ENCODE assay signal across 21 cellular contexts in genomic region chr2:45210466-45211195, GRCh38.
DNase-seq lines count a peak whose midpoint lies in the region; ATAC-seq, FAIRE-seq and TF ChIP-seq lines count a peak whose summit lies in the region.
"Had no signal": no experiment of that assay in that cellular context is flagged by ENCODE, and none has a peak within 500 bp of the region (broad histone marks: within the 10 kb centered on the region; RNA-seq: fewer than 3 reads in every experiment).

No MANE protein-coding gene starts in this region.

- RAD21 ChIA-PET in GM12878 (lab: Charles Lee; ENCODE audit: unreplicated experiment), result no interaction called here

- H3K36me3 Mint-ChIP-seq in activated CD4-positive, alpha-beta memory T cell treated with anti-CD3 and anti-CD28 coated beads, Interleukin-2, amount 10 ng/mL, durations not matched to agents 7 days and 5 days (ENCODE audit: low read depth), result no peaks in the 10 kb centered on the region
- H3K36me3 Mint-ChIP-seq: activated naive CD8-positive, alpha-beta T cell; T-cell had no signal

- H3K9me3 ChIP-seq in GM12878 (replicated peaks; ENCODE audit: control insufficient read depth, insufficient read depth, low read length), result no peaks in the 10 kb centered on the region
- no peaks in the 10 kb centered on the region for H3K9me3 ChIP-seq in skeletal muscle satellite cell (replicated peaks; ENCODE audit: low read length)
- no peaks in the 10 kb centered on the region for H3K9me3 ChIP-seq in spleen
- H3K9me3 ChIP-seq in uterus, result no peaks in the 10 kb centered on the region
- H3K9me3 ChIP-seq: mucosa of descending colon, pancreas, stomach had no signal

- TF ChIP-seq POLR2A in NB4 (IDR thresholded peaks at IDR 0.05; ENCODE audit: extremely low read depth, insufficient read length) (no peak), GM12878 (IDR thresholded peaks at IDR 0.05; ENCODE audit: low read depth, low read length) (no peak), spleen (IDR thresholded peaks at IDR 0.05) (no peak), uterus (IDR thresholded peaks at IDR 0.05) (no peak)

- CTCF ChIA-PET in GM12878 (lab: Yijun Ruan, JAX), result no interaction called here
- CTCF ChIA-PET in activated CD4-positive, alpha-beta memory T cell treated with anti-CD3 and anti-CD28 coated beads, Interleukin-2, amount 10 ng/mL, durations not matched to agents 7 days and 5 days (lab: Charles Lee), result no interaction called here

- no peak overlapping the region for H3K27ac ChIP-seq in GM12878 (ENCODE audit: control insufficient read depth, insufficient read depth)
- H3K27ac ChIP-seq in spleen, result no peak overlapping the region
- no peak overlapping the region for H3K27ac ChIP-seq in uterus
- H3K27ac ChIP-seq: pancreas, stomach had no signal

- no peaks in the 10 kb centered on the region for H4K20me1 ChIP-seq in GM12878 (ENCODE audit: control insufficient read depth, insufficient read depth)

- H2AFZ ChIP-seq in GM12878 (ENCODE audit: control insufficient read depth, low read depth, low read length), result no peak overlapping the region

- H3K36me3 ChIP-seq in GM12878 (ENCODE audit: control insufficient read depth in 2 of 2, insufficient read depth in 2 of 2, low read length in 1 of 2), result no peaks in the 10 kb centered on the region
- no peaks in the 10 kb centered on the region for H3K36me3 ChIP-seq in skeletal muscle satellite cell (ENCODE audit: insufficient read depth, low read length)
- H3K36me3 ChIP-seq in spleen, result no peaks in the 10 kb centered on the region
- no peaks in the 10 kb centered on the region for H3K36me3 ChIP-seq in uterus
- H3K36me3 ChIP-seq: pancreas, stomach had no signal

- DNase-seq in NOMO-1 treated with DMSO at 0.1 percent for 48 hours (lab: John Stamatoyannopoulos, UW; ENCODE audit: unreplicated experiment), result peak; percentile 1
- DNase-seq in NOMO-1 treated with dmso at 0.1 percent for 144 hours (lab: John Stamatoyannopoulos, UW; ENCODE audit: unreplicated experiment), result no peak
- DNase-seq in NB4 (ENCODE audit: low read depth), result peak; percentile 42
- DNase-seq in GM12878 (ENCODE audit: low read depth, low spot score), result no peak
- no peak for DNase-seq in spleen
- DNase-seq in activated CD4-positive, alpha-beta memory T cell treated with anti-CD3 and anti-CD28 coated beads, Interleukin-2, amount 10 ng/mL, durations not matched to agents 7 days and 5 days, result no peak
- DNase-seq in uterus, result no peak
- DNase-seq: activated T-cell treated with anti-CD3 and anti-CD28 coated beads for 4 hours; Calu3; central memory CD4-positive, alpha-beta T cell; endodermal cell; mucosa of descending colon; NCI-H1092; NCI-H226; pancreas; stomach; T-cell had no signal

- no TSS peak for BruUV-seq in GM12878 (replicated peaks; lab: Mats Ljungman, UMichigan)

- in situ Hi-C loops in GM12878 (cut with MboI), result no loop called here

- no peak overlapping the region for H3K9ac ChIP-seq in GM12878 (ENCODE audit: control insufficient read depth, insufficient read depth, low read length)
- no peak overlapping the region for H3K9ac ChIP-seq in skeletal muscle satellite cell (ENCODE audit: low read depth, low read length)

- TF ChIP-seq EP300 in GM12878 (IDR thresholded peaks at IDR 0.05; ENCODE audit: borderline replicate concordance in 1 of 2, control insufficient read depth in 1 of 2, low read depth in 2 of 2, low read length in 2 of 2), result no peak

- POLR2A ChIA-PET in GM12878 (lab: Charles Lee), result no interaction called here
- POLR2A ChIA-PET in activated CD4-positive, alpha-beta memory T cell treated with anti-CD3 and anti-CD28 coated beads, Interleukin-2, amount 10 ng/mL, durations not matched to agents 7 days and 5 days (lab: Charles Lee), result no interaction called here

- H3K4me1 Mint-ChIP-seq in activated CD4-positive, alpha-beta memory T cell treated with anti-CD3 and anti-CD28 coated beads, Interleukin-2, amount 10 ng/mL, durations not matched to agents 7 days and 5 days, result no peaks in the 10 kb centered on the region
- H3K4me1 Mint-ChIP-seq: endodermal cell, T-cell had no signal

- H3K4me2 ChIP-seq in GM12878 (ENCODE audit: control insufficient read depth, insufficient read depth), result no peak overlapping the region
- H3K4me2 ChIP-seq in skeletal muscle satellite cell (ENCODE audit: low read length), result peak overlapping the region; percentile 22
- H3K4me2 ChIP-seq: smooth muscle cell had no signal

- H3K4me3 ChIP-seq in NB4 (ENCODE audit: low read depth, low read length) (no peak overlapping the region), GM12878 (no peak overlapping the region), skeletal muscle satellite cell (ENCODE audit: low read length) (no peak overlapping the region), spleen (no peak overlapping the region), uterus (no peak overlapping the region)
- H3K4me3 ChIP-seq: mucosa of descending colon, pancreas, smooth muscle cell, stomach had no signal

- 59% methylated on average over 8 of the region's 8 CpGs for WGBS in GM12878 (ENCODE audit: insufficient coverage, insufficient replicate concordance, low lambda C conversion rate, missing lambda C conversion rate)
- WGBS in spleen, 5 donors, result 84 to 94% (median 90%) methylated on average over 7 to 8 of the region's 8 CpGs

- H3K9me3 Mint-ChIP-seq in activated CD4-positive, alpha-beta memory T cell treated with anti-CD3 and anti-CD28 coated beads, Interleukin-2, amount 10 ng/mL, durations not matched to agents 7 days and 5 days, result no peaks in the 10 kb centered on the region
- H3K9me3 Mint-ChIP-seq: endodermal cell, T-cell had no signal

- no peak for FAIRE-seq in GM12878 (lab: Jason Lieb, UNC)
- FAIRE-seq: keratinocyte, pancreas had no signal

- SMC1A ChIA-PET in GM12878 (lab: Charles Lee; ENCODE audit: uncharacterized antibody, unreplicated experiment), result interaction anchor here (1.7 kb wide), 1 partner anchor 11 kb away, joined by 3 read pairs; no protein-coding TSS in a partner anchor

- H3K27ac Mint-ChIP-seq in activated CD4-positive, alpha-beta memory T cell treated with anti-CD3 and anti-CD28 coated beads, Interleukin-2, amount 10 ng/mL, durations not matched to agents 7 days and 5 days, result no peak overlapping the region
- H3K27ac Mint-ChIP-seq: activated naive CD8-positive, alpha-beta T cell; endodermal cell; T-cell had no signal

- H3K4me1 ChIP-seq in GM12878 (ENCODE audit: control insufficient read depth, insufficient read depth, low read length) (no peaks in the 10 kb centered on the region), skeletal muscle satellite cell (ENCODE audit: control insufficient read depth, insufficient read depth, low read length) (no peaks in the 10 kb centered on the region), spleen (no peaks in the 10 kb centered on the region), uterus (no peaks in the 10 kb centered on the region)
- H3K4me1 ChIP-seq: pancreas, stomach had no signal

- H3K27me3 ChIP-seq in GM12878 (replicated peaks in 1 of 2; ENCODE audit: control insufficient read depth in 2 of 2, insufficient read depth in 2 of 2, low read length in 1 of 2) (no peaks in the 10 kb centered on the region; a peak in 1 of 4 replicates), skeletal muscle satellite cell (ENCODE audit: control insufficient read depth, insufficient read depth, low read length) (no peaks in the 10 kb centered on the region), spleen (replicated peaks in 1 of 7) (no peaks in the 10 kb centered on the region), uterus (no peaks in the 10 kb centered on the region)
- H3K27me3 ChIP-seq: pancreas, stomach had no signal

- intact Hi-C loops in GM12878 (cut with micrococcal nuclease; ENCODE audit: unreplicated experiment), result no loop called here
- intact Hi-C loops in spleen (cut with DNase I; ENCODE audit: low total_unique reads), result no loop called here
- intact Hi-C loops in uterus (cut with DNase I; ENCODE audit: low total_unique reads), result no loop called here

- TF ChIP-seq CTCF in NB4 (IDR thresholded peaks at IDR 0.05; ENCODE audit: low read depth, low read length) (no peak), GM12878 (IDR thresholded peaks at IDR 0.05 in 2 of 3, conservative IDR thresholded peaks at IDR 0.05 in 1 of 3; ENCODE audit: control insufficient read depth in 2 of 3, extremely low read depth in 1 of 3, insufficient read depth in 1 of 3, low read depth in 3 of 3, low read length in 3 of 3) (no peak), spleen (IDR thresholded peaks at IDR 0.05 in 8 of 11, conservative IDR thresholded peaks at IDR 0.05 in 3 of 11) (no peak), uterus (IDR thresholded peaks at IDR 0.05) (no peak)

- no peak for ATAC-seq in GM12878
- ATAC-seq: mucosa of descending colon, pancreas, T-cell had no signal

- H3K79me2 ChIP-seq in GM12878 (ENCODE audit: control insufficient read depth, insufficient read depth, low read length), result no peaks in the 10 kb centered on the region

- H3K4me3 Mint-ChIP-seq in activated CD4-positive, alpha-beta memory T cell treated with anti-CD3 and anti-CD28 coated beads, Interleukin-2, amount 10 ng/mL, durations not matched to agents 7 days and 5 days, result no peak overlapping the region
- H3K4me3 Mint-ChIP-seq: activated naive CD8-positive, alpha-beta T cell; endodermal cell; T-cell had no signal

- no peak for TF ChIP-seq RAD21 in GM12878 (IDR thresholded peaks at IDR 0.05; ENCODE audit: insufficient read depth, low read depth, low read length)

- H3K27me3 Mint-ChIP-seq in activated CD4-positive, alpha-beta memory T cell treated with anti-CD3 and anti-CD28 coated beads, Interleukin-2, amount 10 ng/mL, durations not matched to agents 7 days and 5 days, result peaks cover 11% of the 10 kb centered on the region

TF ChIP-seq in GM12878, 131 proteins besides CTCF, POLR2A, EP300 and RAD21:
- TF ChIP-seq, protein P1, sequence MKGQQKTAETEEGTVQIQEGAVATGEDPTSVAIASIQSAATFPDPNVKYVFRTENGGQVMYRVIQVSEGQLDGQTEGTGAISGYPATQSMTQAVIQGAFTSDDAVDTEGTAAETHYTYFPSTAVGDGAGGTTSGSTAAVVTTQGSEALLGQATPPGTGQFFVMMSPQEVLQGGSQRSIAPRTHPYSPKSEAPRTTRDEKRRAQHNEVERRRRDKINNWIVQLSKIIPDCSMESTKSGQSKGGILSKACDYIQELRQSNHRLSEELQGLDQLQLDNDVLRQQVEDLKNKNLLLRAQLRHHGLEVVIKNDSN (IDR thresholded peaks at IDR 0.05; ENCODE audit: borderline replicate concordance, extremely low read length, insufficient read depth, low read depth, low read length), result peak; percentile 9
- TF ChIP-seq SPI1 (IDR thresholded peaks at IDR 0.05; ENCODE audit: borderline replicate concordance, insufficient read depth, low read depth, low read length), result 0 out of 2 replicates have a peak, but pooled peaks have one; percentile 3
- no peak for TF ChIP-seq MEF2B (IDR thresholded peaks at IDR 0.05; ENCODE audit: partially characterized antibody, poor library complexity, severe bottlenecking)

Comparison
In these comparisons a context has a peak if more than half of its experiments do, and no peak if none do; other contexts are left out.
1. DNase-seq: peak in NOMO-1 treated with DMSO at 0.1 percent for 48 hours (single experiment) and NB4 (single experiment); none in NOMO-1 treated with dmso at 0.1 percent for 144 hours (single experiment), GM12878 (single experiment), spleen (single experiment), activated CD4-positive, alpha-beta memory T cell treated with anti-CD3 and anti-CD28 coated beads, Interleukin-2, amount 10 ng/mL, durations not matched to agents 7 days and 5 days (single experiment) and uterus (0 of 2).